ENCODE assay signal across 8 cellular contexts in the genomic region with DNA sequence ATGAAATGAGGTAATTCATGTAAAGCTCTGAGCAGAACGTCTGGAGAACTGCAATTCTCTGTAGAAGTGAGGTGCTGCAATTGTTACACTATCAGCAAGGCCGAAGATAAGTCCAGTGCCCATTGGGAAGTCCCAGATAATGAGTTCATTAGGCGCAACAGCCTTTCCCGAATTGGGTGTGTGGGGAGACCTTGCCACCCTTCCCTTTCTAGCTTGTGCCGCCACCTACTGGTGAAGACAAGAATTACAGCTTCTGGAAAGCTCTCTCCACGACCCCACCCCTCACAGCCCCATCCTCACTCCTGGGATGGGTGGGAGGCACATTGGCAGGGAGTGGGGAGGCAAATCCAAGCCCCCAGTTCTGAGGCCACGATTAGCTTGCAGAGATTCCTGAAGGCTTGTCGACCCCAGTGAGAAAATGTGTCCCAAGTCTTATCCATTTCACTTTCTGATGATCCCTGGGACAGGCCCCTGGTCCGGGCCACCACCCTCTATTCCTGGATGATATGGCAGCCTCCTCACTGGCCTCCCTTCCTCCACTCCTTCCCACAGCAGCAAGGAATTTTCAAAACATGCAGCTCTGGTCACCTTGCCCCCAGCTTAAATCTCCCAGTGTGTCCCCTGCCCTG. TPM values are rescaled to one million over a fixed set of nuclear protein-coding genes. Genes with fewer than 3 reads are reported as not detected.
A peak's percentile ranks its signal among the peaks of the same experiment; 100 is the strongest.
DNase-seq lines count a peak whose midpoint lies in the region; ATAC-seq and TF ChIP-seq lines count a peak whose summit lies in the region.

No MANE protein-coding gene starts in this region.

- H3K9ac ChIP-seq in mesenchymal stem cell (ENCODE audit: low read length), result peak overlapping the region; percentile 79

- no peaks in the 10 kb centered on the region for H3K9me3 ChIP-seq in mesenchymal stem cell (ENCODE audit: control insufficient read depth, low read length)

- H3K27me3 ChIP-seq in mesenchymal stem cell (ENCODE audit: control insufficient read depth in 1 of 2, insufficient read depth in 1 of 2, low read length in 2 of 2), result peaks cover 5 to 7% of the 10 kb centered on the region in 2 experiments

- no peak overlapping the region for H3K27ac Mint-ChIP-seq in activated CD4-positive, alpha-beta memory T cell treated with anti-CD3 and anti-CD28 coated beads, Interleukin-2, amount 10 ng/mL, durations not matched to agents 7 days and 5 days
- no peak overlapping the region for H3K27ac Mint-ChIP-seq in effector memory CD8-positive, alpha-beta T cell

- no peak overlapping the region for H2AFZ ChIP-seq in mesenchymal stem cell (ENCODE audit: low read depth, low read length)

- peaks cover 7% of the 10 kb centered on the region for H3K27me3 Mint-ChIP-seq in activated CD4-positive, alpha-beta memory T cell treated with anti-CD3 and anti-CD28 coated beads, Interleukin-2, amount 10 ng/mL, durations not matched to agents 7 days and 5 days
- H3K27me3 Mint-ChIP-seq in effector memory CD8-positive, alpha-beta T cell, result peaks cover 18 to 23% of the 10 kb centered on the region in 2 donors

- H2AK5ac ChIP-seq in mesenchymal stem cell (ENCODE audit: low read length, severe bottlenecking), result no peak overlapping the region

- CTCF ChIA-PET in activated CD4-positive, alpha-beta memory T cell treated with anti-CD3 and anti-CD28 coated beads, Interleukin-2, amount 10 ng/mL, durations not matched to agents 7 days and 5 days (lab: Charles Lee), result interaction anchor here (0.6 to 11.4 kb wide), 23 partner anchors 9 to 1072 kb away, joined by 3 to 148 read pairs (median 4); partner anchors contain the start of genes HTD2 and RPP14

- H3K4ac ChIP-seq in mesenchymal stem cell (ENCODE audit: low read depth in 1 of 2, low read length in 2 of 2), result no peak overlapping the region

- no peak overlapping the region for H4K8ac ChIP-seq in mesenchymal stem cell (ENCODE audit: low read length)

- H3K18ac ChIP-seq in mesenchymal stem cell (ENCODE audit: low read depth in 1 of 2, low read length in 2 of 2), result no peak overlapping the region

- H3K4me2 ChIP-seq in mesenchymal stem cell (ENCODE audit: low read length, poor library complexity, severe bottlenecking), result no peak overlapping the region

- ATAC-seq in GM18909 (IDR thresholded peaks at IDR 0.05; ENCODE audit: poor library complexity, unreplicated experiment) (peak; percentile 65), GM19324 (IDR thresholded peaks at IDR 0.05; ENCODE audit: low FRiP score, unreplicated experiment) (no peak)
- ATAC-seq in effector memory CD8-positive, alpha-beta T cell (replicated peaks), result peak; percentile 50

- H3K4me3 ChIP-seq in AG09309 (ENCODE audit: control insufficient read depth, low read depth, low read length) (no peak overlapping the region), mesenchymal stem cell (ENCODE audit: insufficient read depth in 1 of 2, low read depth in 1 of 2, low read length in 2 of 2) (no peak overlapping the region)

- DNase-seq in AG09309 (ENCODE audit: low read depth), result peak; percentile 20
- DNase-seq in NCI-H226, result peak; percentile 71
- peak; percentile 57 for DNase-seq in activated CD4-positive, alpha-beta memory T cell treated with anti-CD3 and anti-CD28 coated beads, Interleukin-2, amount 10 ng/mL, durations not matched to agents 7 days and 5 days
- peak; percentile 51 to 56 (median 52) for DNase-seq in effector memory CD8-positive, alpha-beta T cell
- DNase-seq in mesenchymal stem cell, result peak; percentile 65
- DNase-seq in stimulated activated CD8-positive, alpha-beta memory T cell treated with anti-CD3 and anti-CD28 coated beads, Interleukin-2, amount 100 ng/mL, for 48 hours (ENCODE audit: low read depth in 2 of 2), result peak; percentile 27 to 45

- no peak overlapping the region for H3K4me3 Mint-ChIP-seq in activated CD4-positive, alpha-beta memory T cell treated with anti-CD3 and anti-CD28 coated beads, Interleukin-2, amount 10 ng/mL, durations not matched to agents 7 days and 5 days
- H3K4me3 Mint-ChIP-seq in effector memory CD8-positive, alpha-beta T cell, result no peak overlapping the region

- no peak overlapping the region for H3K27ac ChIP-seq in mesenchymal stem cell (ENCODE audit: low read length, poor library complexity, severe bottlenecking)

- H3K23ac ChIP-seq in mesenchymal stem cell (ENCODE audit: low read length in 2 of 2), result no peak overlapping the region

- H3K36me3 ChIP-seq in mesenchymal stem cell (ENCODE audit: control insufficient read depth in 1 of 2, insufficient read depth in 2 of 2, low read depth in 1 of 2, low read length in 2 of 2), result no peaks in the 10 kb centered on the region

- H4K91ac ChIP-seq in mesenchymal stem cell (ENCODE audit: low read length), result no peak overlapping the region

- TF ChIP-seq CTCF in AG09309 (IDR thresholded peaks at IDR 0.05; ENCODE audit: control insufficient read depth, insufficient read depth, low read depth, low read length, missing control alignments), result peak; percentile 86

- no peaks in the 10 kb centered on the region for H3K36me3 Mint-ChIP-seq in activated CD4-positive, alpha-beta memory T cell treated with anti-CD3 and anti-CD28 coated beads, Interleukin-2, amount 10 ng/mL, durations not matched to agents 7 days and 5 days (ENCODE audit: low read depth)
- no peaks in the 10 kb centered on the region for H3K36me3 Mint-ChIP-seq in effector memory CD8-positive, alpha-beta T cell (ENCODE audit: insufficient read depth)

- H2BK15ac ChIP-seq in mesenchymal stem cell (ENCODE audit: low read depth, poor library complexity, severe bottlenecking), result no peak overlapping the region

- no peak overlapping the region for H2BK5ac ChIP-seq in mesenchymal stem cell (ENCODE audit: low read depth, low read length, poor library complexity, severe bottlenecking)

- peaks cover 4% of the 10 kb centered on the region for H3K4me1 Mint-ChIP-seq in activated CD4-positive, alpha-beta memory T cell treated with anti-CD3 and anti-CD28 coated beads, Interleukin-2, amount 10 ng/mL, durations not matched to agents 7 days and 5 days
- H3K4me1 Mint-ChIP-seq in effector memory CD8-positive, alpha-beta T cell (ENCODE audit: low read depth in 2 of 2), result peaks cover 3 to 10% of the 10 kb centered on the region in 2 donors

- no peaks in the 10 kb centered on the region for H3K9me3 Mint-ChIP-seq in activated CD4-positive, alpha-beta memory T cell treated with anti-CD3 and anti-CD28 coated beads, Interleukin-2, amount 10 ng/mL, durations not matched to agents 7 days and 5 days
- no peaks in the 10 kb centered on the region for H3K9me3 Mint-ChIP-seq in effector memory CD8-positive, alpha-beta T cell

- 19% methylated on average over 8 of the region's 9 CpGs for WGBS in mesenchymal stem cell

- H3K14ac ChIP-seq in mesenchymal stem cell (ENCODE audit: low read length in 2 of 2), result no peak overlapping the region

- POLR2A ChIA-PET in activated CD4-positive, alpha-beta memory T cell treated with anti-CD3 and anti-CD28 coated beads, Interleukin-2, amount 10 ng/mL, durations not matched to agents 7 days and 5 days (lab: Charles Lee), result interaction anchor here (1.1 kb wide), 1 partner anchor 324 kb away, joined by 4 read pairs; the partner anchor contains the start of gene HTD2

- H3K4me1 ChIP-seq in mesenchymal stem cell (ENCODE audit: control insufficient read depth, insufficient read depth, low read depth, low read length), result peaks cover 3% of the 10 kb centered on the region

- no peak overlapping the region for H2BK12ac ChIP-seq in mesenchymal stem cell (ENCODE audit: low read length in 2 of 2)

- H3K79me1 ChIP-seq in mesenchymal stem cell (replicated peaks; ENCODE audit: low read length, poor library complexity, severe bottlenecking), result no peaks in the 10 kb centered on the region

- no peak overlapping the region for H2BK120ac ChIP-seq in mesenchymal stem cell (ENCODE audit: low read depth, low read length)

RNA-seq across cellular contexts. Expression of gene FAM3D, which starts 36.4 kb away (rescaled TPM):
- total RNA-seq in activated CD4-positive, alpha-beta memory T cell treated with anti-CD3 and anti-CD28 coated beads, Interleukin-2, amount 10 ng/mL, durations not matched to agents 7 days and 5 days, result not detected
- polyA plus RNA-seq in mesenchymal stem cell (2013, experiment 1 of 2), result not detected
- not detected for polyA plus RNA-seq in mesenchymal stem cell (2013, experiment 2 of 2)

RNA-seq across cellular contexts. Expression of gene FAM107A, which starts 53.0 kb away (rescaled TPM):
- not detected for total RNA-seq in activated CD4-positive, alpha-beta memory T cell treated with anti-CD3 and anti-CD28 coated beads, Interleukin-2, amount 10 ng/mL, durations not matched to agents 7 days and 5 days
- not detected for polyA plus RNA-seq in mesenchymal stem cell (2013, experiment 1 of 2)
- not detected for polyA plus RNA-seq in mesenchymal stem cell (2013, experiment 2 of 2)

Comparison
In these comparisons a context has a peak if more than half of its experiments do, and no peak if none do; other contexts are left out.
1. DNase-seq: peak in every context shown above with its lines; median percentile 71 in NCI-H226; 65 in mesenchymal stem cell; 57 in activated CD4-positive, alpha-beta memory T cell treated with anti-CD3 and anti-CD28 coated beads, Interleukin-2, amount 10 ng/mL, durations not matched to agents 7 days and 5 days; 52 in effector memory CD8-positive, alpha-beta T cell; 36 in stimulated activated CD8-positive, alpha-beta memory T cell treated with anti-CD3 and anti-CD28 coated beads, Interleukin-2, amount 100 ng/mL, for 48 hours; 20 in AG09309.